In the genomic region with DNA sequence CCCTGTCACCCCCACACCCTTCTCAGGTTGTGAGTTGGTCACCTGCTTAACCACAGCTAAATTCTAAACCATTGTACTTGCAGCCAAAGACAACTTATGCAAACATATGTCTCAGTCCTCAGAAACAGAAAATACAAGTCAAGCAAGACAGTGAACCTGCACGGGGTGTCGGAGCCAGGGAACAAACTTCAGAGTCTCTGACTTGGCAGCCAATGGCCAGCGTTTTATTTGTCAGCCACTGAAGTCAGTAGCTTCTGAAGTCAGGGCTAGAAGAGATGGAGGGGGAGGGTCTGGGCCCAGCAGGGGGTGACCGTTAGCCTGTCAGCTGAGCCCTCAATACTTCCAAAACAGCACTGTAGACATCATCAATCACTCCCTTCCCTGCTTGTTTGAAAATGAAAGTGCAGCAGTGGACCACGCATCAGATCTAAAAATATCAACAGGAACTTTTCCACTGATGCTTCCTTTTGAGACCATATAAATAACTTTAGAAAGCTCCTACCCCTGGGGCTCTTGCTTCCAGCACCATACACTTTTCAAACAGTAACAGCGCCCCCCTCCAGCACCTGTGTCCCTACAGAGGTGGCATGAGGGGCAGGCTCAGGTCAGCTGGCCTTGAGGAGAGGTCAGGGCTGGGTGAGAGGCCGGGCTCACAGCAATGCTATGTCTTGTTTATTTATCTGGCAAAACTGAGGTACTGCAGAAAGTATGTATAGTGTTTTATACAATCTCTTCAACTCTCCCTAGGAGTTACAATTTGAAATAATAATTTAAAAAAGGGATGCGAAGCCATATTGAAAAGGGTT, we compare ENCODE assay signal across 9 cellular contexts.
A peak's percentile ranks its signal among the peaks of the same experiment; 100 is the strongest.
DNase-seq lines count a peak whose midpoint lies in the region; ATAC-seq and TF ChIP-seq lines count a peak whose summit lies in the region.
"Had no signal": no experiment of that assay in that cellular context is flagged by ENCODE, and none has a peak within 500 bp of the region (broad histone marks: within the 10 kb centered on the region; RNA-seq: fewer than 3 reads in every experiment).

No MANE protein-coding gene starts in this region.

- H3K9me3 ChIP-seq in BE2C (no peaks in the 10 kb centered on the region), thyroid gland (no peaks in the 10 kb centered on the region)

- intact Hi-C loops in thyroid gland (cut with DNase I) = no loop called here

- 33 to 49% methylated on average over 8 of the region's 8 CpGs for WGBS in thyroid gland, 2 donors

- H3K27ac ChIP-seq in 22Rv1 (no peak overlapping the region), caudate nucleus (ENCODE audit: low read depth, low read length) (peak overlapping the region; percentile 76), thyroid gland (no peak overlapping the region)

- H3K27me3 ChIP-seq in BE2C (no peaks in the 10 kb centered on the region), thyroid gland (no peaks in the 10 kb centered on the region)

- no peaks in the 10 kb centered on the region for H3K36me3 ChIP-seq in BE2C
- H3K36me3 ChIP-seq in thyroid gland = no peaks in the 10 kb centered on the region

- peak in 2 of 61 donors; percentile 2 to 9 for DNase-seq in caudate nucleus (lab: John Stamatoyannopoulos, UW)
- DNase-seq in BE2C = no peak
- no peak for DNase-seq in thyroid gland
- no peak for DNase-seq in NCI-H1930 (lab: John Stamatoyannopoulos, UW)
- DNase-seq: activated CD4-positive, alpha-beta T cell treated with anti-CD3 and anti-CD28 coated beads for 36 hours had no signal

- peak; percentile 47 for ATAC-seq in GM19328 (IDR thresholded peaks at IDR 0.05; ENCODE audit: unreplicated experiment)
- ATAC-seq in HG03342 (IDR thresholded peaks at IDR 0.05; ENCODE audit: unreplicated experiment) = peak; percentile 54
- ATAC-seq in GM18517 (IDR thresholded peaks at IDR 0.05; ENCODE audit: unreplicated experiment) = no peak
- ATAC-seq: activated CD4-positive, alpha-beta T cell treated with anti-CD3 and anti-CD28 coated beads for 36 hours had no signal

- no peak for TF ChIP-seq POLR2A in thyroid gland (IDR thresholded peaks at IDR 0.05)

- TF ChIP-seq CTCF in 22Rv1 (IDR thresholded peaks at IDR 0.05) (peak; percentile 14; the same call in 1 of the 2 replicates), BE2C (IDR thresholded peaks at IDR 0.05; ENCODE audit: low read depth, low read length) (no peak), thyroid gland (IDR thresholded peaks at IDR 0.05) (no peak)

- H3K4me3 ChIP-seq in BE2C (ENCODE audit: low read depth, low read length) (no peak overlapping the region), thyroid gland (replicated peaks in 1 of 3) (no peak overlapping the region)

- H3K4me1 ChIP-seq in BE2C (no peaks in the 10 kb centered on the region), thyroid gland (no peaks in the 10 kb centered on the region)
